In the genomic region with DNA sequence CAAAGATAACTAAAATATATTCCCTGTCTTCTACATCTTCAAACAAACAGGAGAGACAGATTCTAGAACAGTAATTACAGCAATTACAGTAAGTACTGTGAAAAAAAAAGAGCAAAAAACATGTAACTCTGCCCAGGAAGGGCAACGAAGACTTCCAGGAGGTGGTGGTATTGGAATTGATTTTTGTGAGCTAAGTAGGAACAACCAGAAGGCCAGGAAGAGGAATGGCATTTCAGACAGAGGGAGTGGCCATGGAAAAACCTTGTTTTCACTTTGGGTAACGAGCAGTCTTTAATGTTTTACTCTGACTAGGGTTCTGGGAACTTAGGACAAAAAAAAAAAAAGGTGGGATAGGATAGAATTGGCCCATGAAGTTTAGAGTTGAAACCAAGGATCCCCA, we compare ENCODE assay signal across 11 cellular contexts.
DNase-seq lines count a peak whose midpoint lies in the region; ATAC-seq and TF ChIP-seq lines count a peak whose summit lies in the region.
"Had no signal": no experiment of that assay in that cellular context is flagged by ENCODE, and none has a peak within 500 bp of the region (broad histone marks: within the 10 kb centered on the region; RNA-seq: fewer than 3 reads in every experiment).

No MANE protein-coding gene starts in this region.

- no peaks in the 10 kb centered on the region for H3K9me3 ChIP-seq in hepatocyte (ENCODE audit: low read depth)
- no peaks in the 10 kb centered on the region for H3K9me3 ChIP-seq in skeletal muscle tissue (ENCODE audit: control insufficient read depth in 3 of 3, low read length in 3 of 3)
- H3K9me3 ChIP-seq: A549 had no signal

- no peaks in the 10 kb centered on the region for H3K36me3 ChIP-seq in hepatocyte (replicated peaks; ENCODE audit: insufficient read depth, low read depth)
- H3K36me3 ChIP-seq in skeletal muscle tissue (ENCODE audit: control insufficient read depth in 3 of 3, insufficient read depth in 3 of 3, low read length in 3 of 3) = no peaks in the 10 kb centered on the region

- no peak for TF ChIP-seq CTCF in hepatocyte (IDR thresholded peaks at IDR 0.05; ENCODE audit: poor library complexity)

- no peaks in the 10 kb centered on the region for H3K79me2 ChIP-seq in hepatocyte

- H4K20me1 ChIP-seq in hepatocyte (ENCODE audit: insufficient read depth, poor library complexity, severe bottlenecking) = no peaks in the 10 kb centered on the region

- no peaks in the 10 kb centered on the region for H3K9me2 ChIP-seq in hepatocyte (replicated peaks; ENCODE audit: insufficient read depth)

- H3K9ac ChIP-seq in skeletal muscle tissue (ENCODE audit: low read depth in 1 of 3, low read length in 3 of 3) = no peak overlapping the region

- H3K27ac ChIP-seq in hepatocyte (peak overlapping the region; percentile 89), skeletal muscle tissue (ENCODE audit: low read depth, low read length) (peak overlapping the region; percentile 81)

- H3K4me2 ChIP-seq in hepatocyte = peak overlapping the region; percentile 67

- H2AFZ ChIP-seq in hepatocyte = no peak overlapping the region

- H3K4me3 ChIP-seq in hepatocyte (no peak overlapping the region), skeletal muscle tissue (ENCODE audit: low read length in 3 of 3) (no peak overlapping the region)
- H3K4me3 ChIP-seq: A549 had no signal

- ATAC-seq in GM18870 (IDR thresholded peaks at IDR 0.05; ENCODE audit: unreplicated experiment) = no peak
- no peak for ATAC-seq in HG03097 (IDR thresholded peaks at IDR 0.05; ENCODE audit: low FRiP score, unreplicated experiment)
- ATAC-seq: A549 had no signal

- H3K4me1 ChIP-seq in hepatocyte (ENCODE audit: insufficient read depth) (peaks cover 47% of the 10 kb centered on the region), skeletal muscle tissue (ENCODE audit: control insufficient read depth in 3 of 3, insufficient read depth in 3 of 3, low read length in 3 of 3) (peaks cover 39 to 42% (median 39%) of the 10 kb centered on the region in 3 donors)

- H3K27me3 ChIP-seq in hepatocyte (no peaks in the 10 kb centered on the region), skeletal muscle tissue (ENCODE audit: control insufficient read depth in 3 of 3, insufficient read depth in 3 of 3, low read length in 3 of 3) (no peaks in the 10 kb centered on the region)

- DNase-seq in NCI-H1092 treated with DMSO at 0.1 percent for 48 hours (lab: John Stamatoyannopoulos, UW) (peak; percentile 40), NCI-H1092 (lab: John Stamatoyannopoulos, UW) (no peak), SW480 (ENCODE audit: low spot score) (peak; percentile 3), hepatocyte (ENCODE audit: low spot score) (no peak), DMS53 (lab: John Stamatoyannopoulos, UW) (no peak)
- DNase-seq: cortex of kidney, SW 1271 had no signal

- 65% methylated on average over 2 of the region's 2 CpGs for WGBS in hepatocyte (ENCODE audit: low lambda C conversion rate, missing lambda C conversion rate)

Comparison
In these comparisons a context has a peak if more than half of its experiments do, and no peak if none do; other contexts are left out.
1. DNase-seq: peak in NCI-H1092 treated with DMSO at 0.1 percent for 48 hours (single experiment) and SW480 (single experiment); none in NCI-H1092 (single experiment), hepatocyte (single experiment) and DMS53 (single experiment).